Comparison of ENCODE assay signal across 19 cellular contexts in the genomic region with DNA sequence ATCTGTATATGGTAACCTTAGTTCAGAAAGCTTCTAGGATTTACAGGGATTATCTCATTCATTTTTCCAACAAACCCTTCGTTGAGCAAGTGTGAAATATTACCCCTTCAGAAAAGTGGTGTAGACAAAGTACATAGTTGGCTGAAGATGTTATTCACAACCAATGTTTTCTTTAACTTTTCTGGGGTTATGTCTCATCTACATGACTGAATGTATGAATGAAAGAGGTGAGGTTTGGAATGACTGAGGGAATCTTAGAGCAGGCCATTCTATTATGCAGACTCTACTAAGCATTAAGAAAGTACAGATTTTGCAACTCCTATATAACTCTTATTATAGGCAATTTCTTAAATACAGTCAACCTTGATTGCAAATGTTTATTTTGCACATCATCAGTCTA.
DNase-seq lines count a peak whose midpoint lies in the region; TF ChIP-seq lines count a peak whose summit lies in the region.
"Had no signal": no experiment of that assay in that cellular context is flagged by ENCODE, and none has a peak within 500 bp of the region (broad histone marks: within the 10 kb centered on the region; RNA-seq: fewer than 3 reads in every experiment).

No MANE protein-coding gene starts in this region.

- no CpG with 5 or more reads among the region's 1 CpG for WGBS in mesenchymal stem cell
- whole genome bisulfite sequencing in suprapubic skin = 97% methylated on average over 1 of the region's 1 CpG
- WGBS in GM23248 (ENCODE audit: low coverage in 1 of 2, low lambda C conversion rate in 2 of 2, missing lambda C conversion rate in 2 of 2), 2 experiments = 17 to 18% methylated on average over 1 of the region's 1 CpG

- peak overlapping the region; percentile 42 for H3K27ac ChIP-seq in mesenchymal stem cell (ENCODE audit: low read length, poor library complexity, severe bottlenecking)
- peak overlapping the region; percentile 19 for H3K27ac ChIP-seq in suprapubic skin
- no peak overlapping the region for H3K27ac ChIP-seq in GM23248
- H3K27ac ChIP-seq: 22Rv1, C4-2B, HL-60, KMS-11 had no signal

- no peak overlapping the region for H3K14ac ChIP-seq in mesenchymal stem cell (ENCODE audit: low read length in 2 of 2)

- peak; percentile 60 for DNase-seq in NCI-H1417 treated with DMSO at 0.1 percent for 48 hours (lab: John Stamatoyannopoulos, UW)
- DNase-seq in NCI-H1417 (lab: John Stamatoyannopoulos, UW) = no peak
- peak; percentile 58 for DNase-seq in epithelial cell of esophagus (ENCODE audit: low read depth)
- DNase-seq in mesenchymal stem cell = no peak
- DNase-seq in suprapubic skin (ENCODE audit: low spot score in 2 of 2) = no peak
- DNase-seq in pons (ENCODE audit: low spot score) = no peak
- DNase-seq in MG63 = no peak
- no peak for DNase-seq in GM23248
- DNase-seq: AML-193, DND-41, HCEC 1CT, NCI-H1048, NCI-H2029 treated with DMSO at 0.1 percent for 48 hours, NCI-H510A, Right ventricle myocardium superior had no signal

- H3K36me3 ChIP-seq in mesenchymal stem cell (ENCODE audit: control insufficient read depth in 1 of 2, insufficient read depth in 2 of 2, low read depth in 1 of 2, low read length in 2 of 2) (no peaks in the 10 kb centered on the region), suprapubic skin (no peaks in the 10 kb centered on the region), MG63 (no peaks in the 10 kb centered on the region), GM23248 (ENCODE audit: low read depth) (no peaks in the 10 kb centered on the region)

- H3K79me1 ChIP-seq in mesenchymal stem cell (replicated peaks; ENCODE audit: low read length, poor library complexity, severe bottlenecking) = no peaks in the 10 kb centered on the region

- TF ChIP-seq POLR2A in suprapubic skin (IDR thresholded peaks at IDR 0.05) = no peak

- H2BK12ac ChIP-seq in mesenchymal stem cell (ENCODE audit: low read length in 2 of 2) = no peak overlapping the region

- no peak overlapping the region for H4K8ac ChIP-seq in mesenchymal stem cell (ENCODE audit: low read length)

- no peak overlapping the region for H2BK15ac ChIP-seq in mesenchymal stem cell (ENCODE audit: low read depth, poor library complexity, severe bottlenecking)

- no peak overlapping the region for H2AK5ac ChIP-seq in mesenchymal stem cell (ENCODE audit: low read length, severe bottlenecking)

- H4K20me1 ChIP-seq in GM23248 (ENCODE audit: insufficient read depth) = no peaks in the 10 kb centered on the region

- TF ChIP-seq CTCF in epithelial cell of esophagus (IDR thresholded peaks at IDR 0.05; ENCODE audit: insufficient read depth, low read depth, low read length, missing control alignments) = no peak
- TF ChIP-seq CTCF in suprapubic skin (IDR thresholded peaks at IDR 0.05) = no peak

- H3K18ac ChIP-seq in mesenchymal stem cell (ENCODE audit: low read depth in 1 of 2, low read length in 2 of 2) = no peak overlapping the region

- H3K4ac ChIP-seq in mesenchymal stem cell (ENCODE audit: low read depth in 1 of 2, low read length in 2 of 2) = no peak overlapping the region

- H3K9me3 ChIP-seq in mesenchymal stem cell (ENCODE audit: control insufficient read depth, low read length) (no peaks in the 10 kb centered on the region), suprapubic skin (no peaks in the 10 kb centered on the region), MG63 (no peaks in the 10 kb centered on the region), GM23248 (ENCODE audit: low read depth) (no peaks in the 10 kb centered on the region)

- no peak overlapping the region for H4K91ac ChIP-seq in mesenchymal stem cell (ENCODE audit: low read length)

- H3K9me2 ChIP-seq in GM23248 (ENCODE audit: insufficient read depth) = no peaks in the 10 kb centered on the region

- H3K4me3 ChIP-seq in epithelial cell of esophagus (ENCODE audit: low read length) (no peak overlapping the region), mesenchymal stem cell (ENCODE audit: insufficient read depth in 1 of 2, low read depth in 1 of 2, low read length in 2 of 2) (no peak overlapping the region), suprapubic skin (no peak overlapping the region), MG63 (no peak overlapping the region), GM23248 (no peak overlapping the region)

- no peak overlapping the region for H2AFZ ChIP-seq in mesenchymal stem cell (ENCODE audit: low read depth, low read length)
- H2AFZ ChIP-seq in GM23248 = no peak overlapping the region

- H3K23ac ChIP-seq in mesenchymal stem cell (ENCODE audit: low read length in 2 of 2) = no peak overlapping the region

- no peak overlapping the region for H2BK120ac ChIP-seq in mesenchymal stem cell (ENCODE audit: low read depth, low read length)

- no peaks in the 10 kb centered on the region for H3K27me3 ChIP-seq in mesenchymal stem cell (ENCODE audit: control insufficient read depth in 1 of 2, insufficient read depth in 1 of 2, low read length in 2 of 2)
- H3K27me3 ChIP-seq in suprapubic skin = no peaks in the 10 kb centered on the region
- H3K27me3 ChIP-seq in MG63 = no peaks in the 10 kb centered on the region
- H3K27me3 ChIP-seq in GM23248 (replicated peaks; ENCODE audit: insufficient read depth) = 0 out of 2 replicates have a peak, but pooled peaks cover 3% of the 10 kb centered on the region

- H3K4me1 ChIP-seq in mesenchymal stem cell (ENCODE audit: control insufficient read depth, insufficient read depth, low read depth, low read length) (no peaks in the 10 kb centered on the region), suprapubic skin (peaks cover 11% of the 10 kb centered on the region), GM23248 (ENCODE audit: insufficient read depth) (no peaks in the 10 kb centered on the region)

- no peak for TF ChIP-seq EP300 in suprapubic skin (IDR thresholded peaks at IDR 0.05)

- H3K9ac ChIP-seq in mesenchymal stem cell (ENCODE audit: low read length) (no peak overlapping the region), GM23248 (no peak overlapping the region)
- H3K9ac ChIP-seq: KMS-11 had no signal

- no peak overlapping the region for H2BK5ac ChIP-seq in mesenchymal stem cell (ENCODE audit: low read depth, low read length, poor library complexity, severe bottlenecking)

- in situ Hi-C loops in GM23248 (cut with MboI) = no loop called here

- H3K79me2 ChIP-seq in GM23248 (ENCODE audit: insufficient read depth) = no peaks in the 10 kb centered on the region

- H3K4me2 ChIP-seq in mesenchymal stem cell (ENCODE audit: low read length, poor library complexity, severe bottlenecking) (no peak overlapping the region), GM23248 (ENCODE audit: unreplicated experiment) (no peak overlapping the region)
- H3K4me2 ChIP-seq: KMS-11 had no signal

- H3F3A ChIP-seq in GM23248 (ENCODE audit: insufficient read depth) = no peaks in the 10 kb centered on the region

Comparison
In these comparisons a context has a peak if more than half of its experiments do, and no peak if none do; other contexts are left out.
1. DNase-seq: peak in NCI-H1417 treated with DMSO at 0.1 percent for 48 hours (single experiment) and epithelial cell of esophagus (single experiment); none in NCI-H1417 (0 of 3), mesenchymal stem cell (single experiment), suprapubic skin (0 of 2), pons (single experiment), MG63 (single experiment) and GM23248 (single experiment).